In genomic region chr2:47558116-47559078, GRCh38 we compare ENCODE assay signal across 12 cellular contexts. TPM values are rescaled to one million over a fixed set of nuclear protein-coding genes. Genes with fewer than 3 reads are reported as not detected.
DNase-seq lines count a peak whose midpoint lies in the region; ATAC-seq and TF ChIP-seq lines count a peak whose summit lies in the region.
"Had no signal": no experiment of that assay in that cellular context is flagged by ENCODE, and none has a peak within 500 bp of the region (broad histone marks: within the 10 kb centered on the region; RNA-seq: fewer than 3 reads in every experiment).

No MANE protein-coding gene starts in this region.

- no peak overlapping the region for H2BK15ac ChIP-seq in IMR-90 (ENCODE audit: low read depth, low read length)

- no peak overlapping the region for H3K4ac ChIP-seq in IMR-90 (ENCODE audit: low read depth, low read length)

- H4K91ac ChIP-seq in IMR-90 (ENCODE audit: insufficient read depth, low read depth, low read length) = no peak overlapping the region

- ATAC-seq in IMR-90 (ENCODE audit: low read depth) (no peak), GM21528 (IDR thresholded peaks at IDR 0.05; ENCODE audit: low FRiP score, unreplicated experiment) (no peak), GM21717 (IDR thresholded peaks at IDR 0.05; ENCODE audit: unreplicated experiment) (no peak), GM19035 (IDR thresholded peaks at IDR 0.05; ENCODE audit: unreplicated experiment) (no peak)

- H2BK20ac ChIP-seq in IMR-90 (ENCODE audit: low read depth, low read length) = no peak overlapping the region

- no peaks in the 10 kb centered on the region for H3K9me3 ChIP-seq in IMR-90 (ENCODE audit: control insufficient read depth, insufficient read depth, low read length)
- H3K9me3 ChIP-seq: BE2C had no signal

- H2BK120ac ChIP-seq in IMR-90 (ENCODE audit: low read depth, low read length) = no peak overlapping the region

- no peak overlapping the region for H2AK9ac ChIP-seq in IMR-90 (replicated peaks; ENCODE audit: low read depth, low read length, poor library complexity)

- peak overlapping the region; percentile 29 for H2AFZ ChIP-seq in IMR-90 (replicated peaks; ENCODE audit: low read length, poor library complexity)

- POLR2A ChIA-PET in IMR-90 (lab: Charles Lee; ENCODE audit: unreplicated experiment) = no interaction called here

- in situ Hi-C loops in IMR-90 (cut with MboI; ENCODE audit: low sequenced_read_pairs) = no loop called here

- DNase-seq in Ammon's horn (ENCODE audit: low spot score) (peak; percentile 42), IMR-90 (no peak), coronary artery (ENCODE audit: low spot score) (peak; percentile 65), midbrain (lab: John Stamatoyannopoulos, UW) (peak; percentile 8), T-helper 9 cell (no peak)
- DNase-seq: BE2C; MM.1S; stimulated activated CD4-positive, alpha-beta T cell treated with anti-CD3 and anti-CD28 coated beads, Interleukin-1b, Interleukin-23, amount 100 ng/mL, for 48 hours had no signal

- no peak overlapping the region for H4K5ac ChIP-seq in IMR-90 (ENCODE audit: low read depth, low read length)

- H3K27me3 ChIP-seq in IMR-90 (ENCODE audit: control insufficient read depth, insufficient read depth, low read length) = peaks cover 37% of the 10 kb centered on the region
- H3K27me3 ChIP-seq: BE2C had no signal

- no peaks in the 10 kb centered on the region for H3K36me3 ChIP-seq in IMR-90 (ENCODE audit: control insufficient read depth, insufficient read depth, low read length)
- H3K36me3 ChIP-seq: BE2C, esophagus muscularis mucosa had no signal

- H4K8ac ChIP-seq in IMR-90 (ENCODE audit: low read depth in 2 of 2, low read length in 2 of 2) = no peak overlapping the region

- WGBS in IMR-90 (ENCODE audit: extremely low coverage in 2 of 2, insufficient read length in 1 of 2), 2 experiments = 54% methylated on average over 3 of the region's 14 CpGs; no CpG with 5 or more reads in 1 of the 2 experiments

- no TSS peak for BruUV-seq in IMR-90 (replicated peaks; lab: Mats Ljungman, UMichigan)

- H3K9ac ChIP-seq in IMR-90 (ENCODE audit: low read depth, low read length) = no peak overlapping the region

- H3K4me1 ChIP-seq in IMR-90 (ENCODE audit: control insufficient read depth, insufficient read depth, low read length) = no peaks in the 10 kb centered on the region
- H3K4me1 ChIP-seq: BE2C had no signal

- TF ChIP-seq POLR2A in IMR-90 (IDR thresholded peaks at IDR 0.05; ENCODE audit: low read depth, low read length) = no peak

- no peak overlapping the region for H3K56ac ChIP-seq in IMR-90 (ENCODE audit: extremely low read depth, insufficient read depth, low read length)

- intact Hi-C loops in IMR-90 (cut with micrococcal nuclease) = no loop called here

- no peak for TF ChIP-seq RAD21 in IMR-90 (IDR thresholded peaks at IDR 0.05; ENCODE audit: low read length)

- H3K27ac ChIP-seq in IMR-90 (ENCODE audit: insufficient read depth, low read length) = no peak overlapping the region
- H3K27ac ChIP-seq in coronary artery = no peak overlapping the region
- H3K27ac ChIP-seq: esophagus muscularis mucosa had no signal

- no peaks in the 10 kb centered on the region for H3K9me1 ChIP-seq in IMR-90 (ENCODE audit: insufficient read depth, low read length)

- H3K23ac ChIP-seq in IMR-90 (ENCODE audit: low read depth, low read length) = no peak overlapping the region

- CTCF ChIA-PET in IMR-90 (lab: Yijun Ruan, JAX) = no interaction called here

- no peaks in the 10 kb centered on the region for H3K79me1 ChIP-seq in IMR-90 (ENCODE audit: low read depth in 1 of 2, low read length in 2 of 2)

- dilution Hi-C loops in IMR-90 (cut with HindIII; ENCODE audit: low sequenced_read_pairs, unreplicated experiment) = no loop called here

- no peaks in the 10 kb centered on the region for H4K20me1 ChIP-seq in IMR-90 (ENCODE audit: insufficient read depth, low read length)

- no peak overlapping the region for H2AK5ac ChIP-seq in IMR-90 (ENCODE audit: low read depth, low read length)

- H2BK5ac ChIP-seq in IMR-90 (ENCODE audit: low read depth, low read length, poor library complexity, severe bottlenecking) = no peak overlapping the region

- TF ChIP-seq CTCF in IMR-90 (conservative IDR thresholded peaks at IDR 0.05; ENCODE audit: low read depth, low read length) = no peak
- TF ChIP-seq CTCF in coronary artery (IDR thresholded peaks at IDR 0.05) = no peak

- H3K4me3 ChIP-seq in IMR-90 (ENCODE audit: insufficient read depth, low read depth, low read length) = no peak overlapping the region
- H3K4me3 ChIP-seq in coronary artery = no peak overlapping the region
- H3K4me3 ChIP-seq: esophagus muscularis mucosa had no signal

- H3K14ac ChIP-seq in IMR-90 (replicated peaks; ENCODE audit: low read depth, low read length) = no peak overlapping the region

- H3K4me2 ChIP-seq in IMR-90 (ENCODE audit: low read depth, low read length) = no peak overlapping the region

- H3K18ac ChIP-seq in IMR-90 (ENCODE audit: low read depth, low read length) = no peak overlapping the region

TF ChIP-seq in IMR-90, 13 proteins besides CTCF, POLR2A, EP300 and RAD21:
- TF ChIP-seq MXI1 (IDR thresholded peaks at IDR 0.05; ENCODE audit: borderline replicate concordance, low read depth, low read length) = no peak
- no peak for TF ChIP-seq FOS (IDR thresholded peaks at IDR 0.05; ENCODE audit: low read depth, low read length)
TF ChIP-seq in IMR-90: peak in this region for 0.

RNA-seq across cellular contexts. Expression of gene KCNK12, which starts 12.4 kb away (rescaled TPM):
- total RNA-seq in IMR-90 (2012; rRNA removed) = not detected in 2 replicates
- 0.02 TPM in 1 of 2 replicates, not detected in the other for polyA plus RNA-seq in IMR-90 (2012; rRNA removed)
- polyA plus RNA-seq in IMR-90 (2012; cell fraction: cytosol; rRNA removed) = 0.01 TPM in 2 replicates
- 0.01 TPM in 2 replicates for polyA plus RNA-seq in IMR-90 (2012; cell fraction: nucleus; rRNA removed; ENCODE audit: low replicate concordance)

Comparison
In these comparisons a context has a peak if more than half of its experiments do, and no peak if none do; other contexts are left out.
1. DNase-seq: peak in Ammon's horn (single experiment), coronary artery (single experiment) and midbrain (single experiment); none in IMR-90 (single experiment) and T-helper 9 cell (single experiment).